ENCODE assay signal across 32 cellular contexts in genomic region chr12:126791122-126791521, GRCh38.
"Had no signal": no experiment of that assay in that cellular context is flagged by ENCODE, and none has a peak within 500 bp of the region (broad histone marks: within the 10 kb centered on the region; RNA-seq: fewer than 3 reads in every experiment).

No MANE protein-coding gene starts in this region.

- H3K27ac Mint-ChIP-seq: activated B cell treated with CpG ODN at 0.5 μM for 24 hours; activated CD8-positive, alpha-beta memory T cell treated with anti-CD3 and anti-CD28 coated beads, Interleukin-2, amount 10 ng/mL, durations not matched to agents 7 days and 5 days; activated CD8-positive, alpha-beta T cell treated with anti-CD3 and anti-CD28 coated beads for 36 hours; activated naive CD4-positive, alpha-beta T cell treated with anti-CD3 and anti-CD28 coated beads for 36 hours; activated naive CD8-positive, alpha-beta T cell treated with anti-CD3 and anti-CD28 coated beads for 36 hours; activated naive CD8-positive, alpha-beta T cell treated with anti-CD3 and anti-CD28 coated beads, Interleukin-2, amount 50 U/mL, for 24 hours; activated T-helper 1 cell treated with anti-CD3 and anti-CD28 coated beads, Interleukin-12 subunit alpha, Interleukin-12 subunit beta, Interleukin-2, Interleukin-4 antibody, amounts not matched to agents 30 ng/mL and 10 ng/mL and 1 ng/mL, durations not matched to agents 14 hours and 24 hours and 36 hours; activated T-helper 2 cell treated with anti-CD3 and anti-CD28 coated beads, Interferon-gamma antibody, Interleukin-2, Interleukin-4, amounts not matched to agents 10 μg/mL and 5 μg/mL and 100 μg/mL, durations not matched to agents 14 hours and 24 hours and 36 hours; T-helper 17 cell; T-helper 2 cell treated with Interferon-gamma antibody and Interleukin-4, amounts not matched to agents 5 μg/mL and 100 μg/mL, for 36 hours had no signal

- H3K4me1 ChIP-seq: adrenal gland, body of pancreas, colonic mucosa had no signal

- H3K27me3 Mint-ChIP-seq: activated B cell treated with CpG ODN at 0.5 μM for 24 hours; activated CD8-positive, alpha-beta memory T cell treated with anti-CD3 and anti-CD28 coated beads, Interleukin-2, amount 10 ng/mL, durations not matched to agents 7 days and 5 days; activated naive CD4-positive, alpha-beta T cell treated with anti-CD3 and anti-CD28 coated beads, Interleukin-2, amount 50 U/mL, for 24 hours; activated naive CD8-positive, alpha-beta T cell treated with anti-CD3 and anti-CD28 coated beads for 36 hours; activated naive CD8-positive, alpha-beta T cell treated with anti-CD3 and anti-CD28 coated beads, Interleukin-2, amount 50 U/mL, for 24 hours; T-helper 17 cell had no signal

- H3K9me3 Mint-ChIP-seq: activated B cell treated with CpG ODN at 0.5 μM for 24 hours; activated CD8-positive, alpha-beta T cell treated with anti-CD3 and anti-CD28 coated beads for 36 hours; activated naive CD4-positive, alpha-beta T cell treated with anti-CD3 and anti-CD28 coated beads for 36 hours; activated naive CD4-positive, alpha-beta T cell treated with anti-CD3 and anti-CD28 coated beads, Interleukin-2, amount 50 U/mL, for 24 hours; activated naive CD8-positive, alpha-beta T cell treated with anti-CD3 and anti-CD28 coated beads for 36 hours; activated naive CD8-positive, alpha-beta T cell treated with anti-CD3 and anti-CD28 coated beads, Interleukin-2, amount 50 U/mL, for 24 hours; activated T-helper 2 cell treated with anti-CD3 and anti-CD28 coated beads, Interferon-gamma antibody, Interleukin-2, Interleukin-4, amounts not matched to agents 10 μg/mL and 5 μg/mL and 100 μg/mL, durations not matched to agents 14 hours and 24 hours and 36 hours; T-helper 2 cell treated with Interferon-gamma antibody and Interleukin-4, amounts not matched to agents 5 μg/mL and 100 μg/mL, for 36 hours had no signal

- H3K4me1 Mint-ChIP-seq: activated B cell treated with CpG ODN at 0.5 μM for 24 hours; activated CD8-positive, alpha-beta memory T cell treated with anti-CD3 and anti-CD28 coated beads, Interleukin-2, amount 10 ng/mL, durations not matched to agents 7 days and 5 days; activated naive CD4-positive, alpha-beta T cell treated with anti-CD3 and anti-CD28 coated beads, Interleukin-2, amount 50 U/mL, for 24 hours; activated naive CD8-positive, alpha-beta T cell treated with anti-CD3 and anti-CD28 coated beads for 36 hours; activated naive CD8-positive, alpha-beta T cell treated with anti-CD3 and anti-CD28 coated beads, Interleukin-2, amount 50 U/mL, for 24 hours had no signal

- H3K9me3 ChIP-seq: adrenal gland, body of pancreas, colonic mucosa had no signal

- ATAC-seq: activated CD4-positive, CD25-positive, alpha-beta regulatory T cell treated with anti-CD3 and anti-CD28 coated beads, Interleukin-2, amount 50 U/mL, for 24 hours; activated CD8-positive, alpha-beta memory T cell treated with anti-CD3 and anti-CD28 coated beads, Interleukin-2, amount 10 ng/mL, durations not matched to agents 7 days and 5 days; activated CD8-positive, alpha-beta T cell treated with anti-CD3 and anti-CD28 coated beads for 36 hours; activated naive CD8-positive, alpha-beta T cell treated with anti-CD3 and anti-CD28 coated beads, Interleukin-2, amount 50 U/mL, for 24 hours; body of pancreas; T-helper 17 cell had no signal

- DNase-seq: activated B cell treated with CpG ODN at 0.5 μM for 24 hours; activated CD4-positive, alpha-beta T cell treated with anti-CD3 and anti-CD28 coated beads for 48 hours; activated CD4-positive, alpha-beta T cell treated with anti-CD3 and anti-CD28 coated beads, Interleukin-2, amount 50 U/mL, for 1 hour; activated CD4-positive, alpha-beta T cell treated with anti-CD3 and anti-CD28 coated beads, Interleukin-2, amount 50 U/mL, for 48 hours; activated CD8-positive, alpha-beta memory T cell treated with anti-CD3 and anti-CD28 coated beads, Interleukin-2, amount 10 ng/mL, durations not matched to agents 7 days and 5 days; activated CD8-positive, alpha-beta memory T cell treated with anti-CD3 and anti-CD28 coated beads, Interleukin-2, amount 50 U/mL, for 4 hours; activated CD8-positive, alpha-beta T cell treated with anti-CD3 and anti-CD28 coated beads for 36 hours; activated effector memory CD4-positive, alpha-beta T cell treated with anti-CD3 and anti-CD28 coated beads, Interleukin-2, amount 50 U/mL, for 16 hours; activated naive CD4-positive, alpha-beta T cell treated with anti-CD3 and anti-CD28 coated beads for 36 hours; activated naive CD8-positive, alpha-beta T cell treated with anti-CD3 and anti-CD28 coated beads for 36 hours; activated naive CD8-positive, alpha-beta T cell treated with anti-CD3 and anti-CD28 coated beads, Interleukin-2, amount 50 U/mL, for 24 hours; activated T-cell treated with anti-CD3 and anti-CD28 coated beads, Interleukin-2, amount 50 U/mL, for 1 hour; activated T-cell treated with anti-CD3 and anti-CD28 coated beads, Interleukin-2, amount 50 U/mL, for 48 hours; adrenal gland; amygdala; aorta; body of pancreas; caudate nucleus; cerebellar nuclear complex; colonic mucosa; effector memory CD4-positive, alpha-beta T cell; foreskin fibroblast; T-helper 1 cell; T-helper 17 cell; T1000; WERI-Rb-1 had no signal

- H3K4me3 Mint-ChIP-seq: activated B cell treated with CpG ODN at 0.5 μM for 24 hours; activated CD8-positive, alpha-beta memory T cell treated with anti-CD3 and anti-CD28 coated beads, Interleukin-2, amount 10 ng/mL, durations not matched to agents 7 days and 5 days; activated CD8-positive, alpha-beta T cell treated with anti-CD3 and anti-CD28 coated beads for 36 hours; activated naive CD4-positive, alpha-beta T cell treated with anti-CD3 and anti-CD28 coated beads for 36 hours; activated naive CD4-positive, alpha-beta T cell treated with anti-CD3 and anti-CD28 coated beads, Interleukin-2, amount 50 U/mL, for 24 hours; activated naive CD8-positive, alpha-beta T cell treated with anti-CD3 and anti-CD28 coated beads for 36 hours; activated naive CD8-positive, alpha-beta T cell treated with anti-CD3 and anti-CD28 coated beads, Interleukin-2, amount 50 U/mL, for 24 hours; activated T-helper 1 cell treated with anti-CD3 and anti-CD28 coated beads, Interleukin-12 subunit alpha, Interleukin-12 subunit beta, Interleukin-2, Interleukin-4 antibody, amounts not matched to agents 30 ng/mL and 10 ng/mL and 1 ng/mL, durations not matched to agents 14 hours and 24 hours and 36 hours; T-helper 17 cell; T-helper 2 cell treated with Interferon-gamma antibody and Interleukin-4, amounts not matched to agents 5 μg/mL and 100 μg/mL, for 36 hours had no signal

- H3K4me3 ChIP-seq: adrenal gland, body of pancreas, colonic mucosa had no signal

- H3K36me3 ChIP-seq: adrenal gland, colonic mucosa, WERI-Rb-1 had no signal

- H3K27me3 ChIP-seq: adrenal gland, body of pancreas, colonic mucosa had no signal

- H3K36me3 Mint-ChIP-seq: activated CD8-positive, alpha-beta memory T cell treated with anti-CD3 and anti-CD28 coated beads, Interleukin-2, amount 10 ng/mL, durations not matched to agents 7 days and 5 days; activated naive CD4-positive, alpha-beta T cell treated with anti-CD3 and anti-CD28 coated beads, Interleukin-2, amount 50 U/mL, for 24 hours; activated naive CD8-positive, alpha-beta T cell treated with anti-CD3 and anti-CD28 coated beads for 36 hours had no signal

- H3K27ac ChIP-seq: adrenal gland, body of pancreas, colonic mucosa, epithelial cell of prostate, WERI-Rb-1 had no signal
